ENCODE assay signal across 1 cellular context in the genomic region with DNA sequence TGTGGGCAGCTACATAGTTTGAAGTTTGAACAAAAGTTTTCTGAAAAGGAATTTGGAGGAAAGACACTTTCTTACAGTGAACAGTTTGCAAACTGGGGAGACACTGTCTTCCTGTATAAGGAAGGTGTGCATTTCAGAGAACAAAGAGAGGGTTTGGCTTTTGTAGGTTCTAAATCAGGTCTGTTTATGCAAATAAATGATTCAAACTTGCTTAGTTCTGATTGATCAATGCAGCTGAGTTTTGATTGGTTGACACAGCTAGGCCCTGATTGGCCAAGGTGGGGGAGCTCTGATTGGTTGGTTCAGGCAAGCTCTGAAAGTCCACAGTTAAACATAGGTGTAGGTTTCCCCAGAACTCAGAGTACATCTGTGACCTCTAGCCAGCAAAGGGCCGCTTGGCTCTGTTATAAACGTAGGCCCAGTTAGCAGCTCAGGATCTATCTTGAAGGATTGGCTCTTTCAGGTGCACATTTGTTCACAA.
A peak's percentile ranks its signal among the peaks of the same experiment; 100 is the strongest.
TF ChIP-seq lines count a peak whose summit lies in the region.

No MANE protein-coding gene starts in this region.

TF ChIP-seq in K562, 482 proteins besides CTCF, POLR2A, EP300 and RAD21 (continued from another document):
- no peak for TF ChIP-seq ZBTB11 (CRISPR knock-in tag; IDR thresholded peaks at IDR 0.05)
- TF ChIP-seq RBM25 (IDR thresholded peaks at IDR 0.05; ENCODE audit: low read depth, low read length, severe bottlenecking) = peak; percentile 17
- peak; percentile 47 for TF ChIP-seq NFYB (IDR thresholded peaks at IDR 0.05; ENCODE audit: extremely low read depth, insufficient read length)
